Comparison of ENCODE assay signal across 8 cellular contexts in genomic region chr11:119205080-119205479, GRCh38. TPM values are rescaled to one million over a fixed set of nuclear protein-coding genes. Genes with fewer than 3 reads are reported as not detected.
DNase-seq lines count a peak whose midpoint lies in the region; ATAC-seq, FAIRE-seq and TF ChIP-seq lines count a peak whose summit lies in the region.

No MANE protein-coding gene starts in this region.

- WGBS in K562 (ENCODE audit: insufficient coverage, low coverage, missing lambda C conversion rate), result 38% methylated on average over 10 of the region's 10 CpGs

- in situ Hi-C loops in K562 (cut with MboI), result no loop called here

- DNase-seq in CD14-positive monocyte (ENCODE audit: low spot score) (no peak), K562 (ENCODE audit: extremely low read depth in 1 of 4, low spot score in 3 of 4) (peak in 3 of 4 experiments; percentile 18 to 28 (median 22)), natural killer cell (no peak), posterior vena cava (ENCODE audit: low spot score) (no peak), dedifferentiated amniotic fluid mesenchymal stem cell (ENCODE audit: extremely low spot score) (no peak)

- intact Hi-C loops in CD14-positive monocyte (cut with micrococcal nuclease) (no loop called here), K562 (cut with micrococcal nuclease) (no loop called here), natural killer cell (cut with micrococcal nuclease) (loop anchor here (5.0 kb wide), 3 partner anchors 77 to 188 kb away; partner anchors contain the start of genes RPS25 and TRAPPC4), posterior vena cava (cut with DNase I) (loop anchor here in 1 of 2 donors (5.0 kb wide), 1 partner anchor 117 kb away; no protein-coding TSS in a partner anchor)

- H3K79me2 ChIP-seq in KMS-11 (ENCODE audit: insufficient read depth, low read depth), result peaks cover 25% of the 10 kb centered on the region; the same call in 1 of the 2 replicates
- peaks cover 37% of the 10 kb centered on the region for H3K79me2 ChIP-seq in K562 (ENCODE audit: control insufficient read depth, insufficient read depth, low read length)

- H3K27me3 ChIP-seq in KMS-11 (ENCODE audit: insufficient read depth, low read depth) (no peaks in the 10 kb centered on the region), K562 (ENCODE audit: control insufficient read depth in 2 of 2, insufficient read depth in 2 of 2, low read length in 2 of 2) (no peaks in the 10 kb centered on the region)

- no peaks in the 10 kb centered on the region for H3K27me3 Mint-ChIP-seq in CD14-positive monocyte (ENCODE audit: low read depth in 3 of 3)
- H3K27me3 Mint-ChIP-seq in natural killer cell (ENCODE audit: low read depth in 2 of 2), result no peaks in the 10 kb centered on the region

- TF ChIP-seq POLR2A in K562 (conservative IDR thresholded peaks at IDR 0.05), result no peak

- H3K4me1 Mint-ChIP-seq in CD14-positive monocyte (peaks cover 43% of the 10 kb centered on the region), natural killer cell (peaks cover 13 to 21% of the 10 kb centered on the region in 2 donors)

- no peak overlapping the region for H3K4me3 ChIP-seq in KMS-11 (IDR thresholded peaks at IDR 0.05; ENCODE audit: insufficient read depth, low read depth, low read length)
- peak overlapping the region; percentile 96; the same call in 1 of the 2 replicates for H3K4me3 ChIP-seq in K562

- H4K20me1 ChIP-seq in KMS-11 (ENCODE audit: insufficient read depth) (no peaks in the 10 kb centered on the region), K562 (replicated peaks; ENCODE audit: control insufficient read depth, insufficient read depth, low read length) (0 out of 2 replicates have a peak, but pooled peaks cover 7% of the 10 kb centered on the region)

- no TSS peak for BruUV-seq in K562 (replicated peaks; lab: Mats Ljungman, UMichigan)

- peaks cover 13% of the 10 kb centered on the region for H3K4me1 ChIP-seq in KMS-11 (ENCODE audit: low read depth, poor library complexity, severe bottlenecking)
- peaks cover 13% of the 10 kb centered on the region in 2 experiments; a peak in 4 of 5 replicates for H3K4me1 ChIP-seq in K562 (replicated peaks in 1 of 2; ENCODE audit: control insufficient read depth in 2 of 2, insufficient read depth in 2 of 2, low read length in 2 of 2)

- H3K9me3 Mint-ChIP-seq in CD14-positive monocyte, result no peaks in the 10 kb centered on the region
- H3K9me3 Mint-ChIP-seq in natural killer cell, result no peaks in the 10 kb centered on the region

- CTCF ChIA-PET in K562 (lab: Yijun Ruan, JAX; ENCODE audit: low intra/inter-chr PET ratio), result interaction anchor here (0.7 kb wide), 1 partner anchor 128 kb away, joined by 3 read pairs; no protein-coding TSS in a partner anchor

- peaks cover 0 to 3% of the 10 kb centered on the region in 2 donors for H3K36me3 Mint-ChIP-seq in CD14-positive monocyte
- no peaks in the 10 kb centered on the region for H3K36me3 Mint-ChIP-seq in natural killer cell

- H3K4me3 Mint-ChIP-seq in CD14-positive monocyte (peak overlapping the region; percentile 80 to 93), natural killer cell (peak overlapping the region; percentile 95)

- H2AFZ ChIP-seq in KMS-11 (ENCODE audit: low read depth) (peak overlapping the region; percentile 94), K562 (ENCODE audit: low read depth, low read length) (peak overlapping the region; percentile 82)

- H3K36me3 ChIP-seq in KMS-11 (ENCODE audit: insufficient read depth), result no peaks in the 10 kb centered on the region
- no peaks in the 10 kb centered on the region for H3K36me3 ChIP-seq in K562 (ENCODE audit: control insufficient read depth, insufficient read depth, low read length)

- TF ChIP-seq EP300 in K562 (IDR thresholded peaks at IDR 0.05; ENCODE audit: low read length), result no peak

- no peak for FAIRE-seq in K562 (lab: Jason Lieb, UNC)

- H3K4me2 ChIP-seq in KMS-11, result peak overlapping the region; percentile 57
- peak overlapping the region; percentile 71 for H3K4me2 ChIP-seq in K562 (ENCODE audit: insufficient read depth, low read length)

- H3K9me1 ChIP-seq in K562 (ENCODE audit: control insufficient read depth, insufficient read depth, low read length), result no peaks in the 10 kb centered on the region

- POLR2A ChIA-PET in K562 (lab: Yijun Ruan, JAX), result interaction anchor here (0.7 kb wide), 1 partner anchor 24 kb away, joined by 3 read pairs; no protein-coding TSS in a partner anchor

- no peak overlapping the region for H3K27ac ChIP-seq in KMS-11
- H3K27ac ChIP-seq in K562 (ENCODE audit: extremely low read depth, low read depth, low read length), result peak overlapping the region; percentile 88; the same call in 2 of the 3 replicates

- H3K9ac ChIP-seq in KMS-11 (no peak overlapping the region), K562 (ENCODE audit: insufficient read depth in 1 of 2, low read depth in 2 of 2, low read length in 2 of 2) (peak overlapping the region; percentile 74 to 80)

- no peak for TF ChIP-seq RAD21 in K562 (CRISPR knock-in tag; conservative IDR thresholded peaks at IDR 0.05 in 1 of 2, IDR thresholded peaks at IDR 0.05 in 1 of 2)

- H3K27ac Mint-ChIP-seq in CD14-positive monocyte (peak overlapping the region; percentile 93 to 98 (median 96)), natural killer cell (peak overlapping the region; percentile 41 to 81)

- TF ChIP-seq CTCF in CD14-positive monocyte (IDR thresholded peaks at IDR 0.05) (no peak), KMS-11 (conservative IDR thresholded peaks at IDR 0.05; ENCODE audit: low read depth, low read length) (no peak), K562 (IDR thresholded peaks at IDR 0.05 in 2 of 3, conservative IDR thresholded peaks at IDR 0.05 in 1 of 3; ENCODE audit: insufficient read depth in 2 of 3, low read depth in 1 of 3, low read length in 3 of 3) (no peak), natural killer cell (IDR thresholded peaks at IDR 0.05) (no peak)

- ATAC-seq in K562, result no peak
- no peak for ATAC-seq in natural killer cell
- ATAC-seq in HG02981 (IDR thresholded peaks at IDR 0.05; ENCODE audit: unreplicated experiment), result no peak
- no peak for ATAC-seq in HG03095 (IDR thresholded peaks at IDR 0.05; ENCODE audit: unreplicated experiment)

- no peaks in the 10 kb centered on the region for H3K9me3 ChIP-seq in K562 (replicated peaks; ENCODE audit: control insufficient read depth, insufficient read depth, low read depth, low read length)

RNA-seq across cellular contexts. Expression of gene CBL, which starts 1.1 kb away (rescaled TPM):
- polyA plus RNA-seq in CD14-positive monocyte, result 10 to 100 TPM in 1 of 2 donors, 1 to 10 TPM in 1; 7.6 to 24.0 TPM
- total RNA-seq in K562 (2011; cell fraction: chromatin; rRNA removed; ENCODE audit: low replicate concordance), result 15.7 and 23.8 TPM in 2 replicates
- total RNA-seq in K562 (2011; cell fraction: nucleolus; rRNA removed), result 8.8 and 10.0 TPM in 2 replicates
- total RNA-seq in K562 (2011; cell fraction: nucleoplasm; rRNA removed), result 17.2 and 25.5 TPM in 2 replicates
- total RNA-seq in K562 (2014; rRNA removed), result 5.9 and 6.4 TPM in 2 replicates
- 9.9 and 12.1 TPM in 2 replicates for total RNA-seq in K562 (2014; rRNA removed; fragmentation: Illumina TruSeq; extraction: Trizol)
- total RNA-seq in K562 (2015; rRNA removed; fragmentation: Illumina TruSeq; extraction: Trizol), result 7.6 and 8.2 TPM in 2 replicates
- 21.9 and 24.9 TPM in 2 replicates for total RNA-seq in K562 (2021)
- 14.4 and 15.6 TPM in 2 replicates for polyA plus RNA-seq in K562 (2011; rRNA removed)
- 9.2 and 15.0 TPM in 2 replicates for polyA plus RNA-seq in K562 (2011; cell fraction: cytosol; rRNA removed)
- 15.6 and 18.5 TPM in 2 replicates for polyA plus RNA-seq in K562 (2011; cell fraction: nucleus; rRNA removed)
- polyA plus RNA-seq in K562 (2012), result 9.6 and 11.7 TPM in 2 replicates
- polyA plus RNA-seq in K562 (2014; fragmentation: Illumina TruSeq; extraction: Trizol), result 17.6 and 18.8 TPM in 2 replicates
- 1 to 10 TPM; 3.2 to 6.2 TPM for polyA plus RNA-seq in K562 (2014; fragmentation: Nextera tagmentation; extraction: Ambion mirVana)
- 10.7 and 10.9 TPM in 2 replicates for polyA plus RNA-seq in K562 (2014; rRNA removed)
- polyA minus RNA-seq in K562 (2011; rRNA and poly(A)+ RNA removed), result 22.5 and 22.6 TPM in 2 replicates
- polyA minus RNA-seq in K562 (2011; cell fraction: cytosol; rRNA and poly(A)+ RNA removed), result 15.1 and 17.8 TPM in 2 replicates
- polyA minus RNA-seq in K562 (2011; cell fraction: nucleus; rRNA and poly(A)+ RNA removed), result 8.1 and 11.1 TPM in 2 replicates
- total RNA-seq in natural killer cell, result 10 to 100 TPM; 29.0 to 32.5 (median 30.1) TPM
- total RNA-seq in posterior vena cava, result 10 to 100 TPM; 23.3 to 32.8 TPM

RNA-seq across cellular contexts. Expression of gene NHERF4, which starts 19.8 kb away (rescaled TPM):
- under 1 TPM in 1 of 2 donors, not detected in 1; 0.09 TPM for polyA plus RNA-seq in CD14-positive monocyte
- total RNA-seq in K562 (2011; cell fraction: chromatin; rRNA removed; ENCODE audit: low replicate concordance), result not detected in 2 replicates
- not detected in 2 replicates for total RNA-seq in K562 (2011; cell fraction: nucleolus; rRNA removed)
- total RNA-seq in K562 (2011; cell fraction: nucleoplasm; rRNA removed), result not detected in 2 replicates
- not detected in 2 replicates for total RNA-seq in K562 (2014; rRNA removed)
- total RNA-seq in K562 (2014; rRNA removed; fragmentation: Illumina TruSeq; extraction: Trizol), result not detected in 2 replicates
- total RNA-seq in K562 (2015; rRNA removed; fragmentation: Illumina TruSeq; extraction: Trizol), result not detected in 2 replicates
- not detected in 2 replicates for total RNA-seq in K562 (2021)
- polyA plus RNA-seq in K562 (2011; rRNA removed), result not detected in 2 replicates
- polyA plus RNA-seq in K562 (2011; cell fraction: cytosol; rRNA removed), result not detected in 2 replicates
- polyA plus RNA-seq in K562 (2011; cell fraction: nucleus; rRNA removed), result not detected in 2 replicates
- not detected in 2 replicates for polyA plus RNA-seq in K562 (2012)
- polyA plus RNA-seq in K562 (2014; fragmentation: Illumina TruSeq; extraction: Trizol), result not detected in 2 replicates
- polyA plus RNA-seq in K562 (2014; fragmentation: Nextera tagmentation; extraction: Ambion mirVana), result not detected
- not detected in 2 replicates for polyA plus RNA-seq in K562 (2014; rRNA removed)
- polyA minus RNA-seq in K562 (2011; rRNA and poly(A)+ RNA removed), result not detected in 2 replicates
- polyA minus RNA-seq in K562 (2011; cell fraction: cytosol; rRNA and poly(A)+ RNA removed), result not detected in 2 replicates
- polyA minus RNA-seq in K562 (2011; cell fraction: nucleus; rRNA and poly(A)+ RNA removed), result not detected in 2 replicates
- total RNA-seq in natural killer cell, result under 1 TPM; 0.33 to 0.48 (median 0.40) TPM
- total RNA-seq in posterior vena cava, result under 1 TPM in 1 of 2 donors, not detected in 1; 0.14 TPM

RNA-seq across cellular contexts. Expression of gene NLRX1, which starts 36.6 kb away (rescaled TPM):
- polyA plus RNA-seq in CD14-positive monocyte, result 10 to 100 TPM; 14.2 to 15.5 TPM
- total RNA-seq in K562 (2011; cell fraction: chromatin; rRNA removed; ENCODE audit: low replicate concordance), result 0.86 and 3.6 TPM in 2 replicates
- 1.8 and 3.5 TPM in 2 replicates for total RNA-seq in K562 (2011; cell fraction: nucleolus; rRNA removed)
- total RNA-seq in K562 (2011; cell fraction: nucleoplasm; rRNA removed), result 1.1 and 1.3 TPM in 2 replicates
- 1.3 and 1.4 TPM in 2 replicates for total RNA-seq in K562 (2014; rRNA removed)
- 0.19 and 0.22 TPM in 2 replicates for total RNA-seq in K562 (2014; rRNA removed; fragmentation: Illumina TruSeq; extraction: Trizol)
- 0.34 and 0.69 TPM in 2 replicates for total RNA-seq in K562 (2015; rRNA removed; fragmentation: Illumina TruSeq; extraction: Trizol)
- 2.1 and 2.3 TPM in 2 replicates for total RNA-seq in K562 (2021)
- polyA plus RNA-seq in K562 (2011; rRNA removed), result 0.55 and 1.4 TPM in 2 replicates
- polyA plus RNA-seq in K562 (2011; cell fraction: cytosol; rRNA removed), result 0.81 and 4.1 TPM in 2 replicates
- 0.76 and 5.1 TPM in 2 replicates for polyA plus RNA-seq in K562 (2011; cell fraction: nucleus; rRNA removed)
- polyA plus RNA-seq in K562 (2012), result 1.0 and 2.3 TPM in 2 replicates
- polyA plus RNA-seq in K562 (2014; fragmentation: Illumina TruSeq; extraction: Trizol), result 0.49 and 1.1 TPM in 2 replicates
- polyA plus RNA-seq in K562 (2014; fragmentation: Nextera tagmentation; extraction: Ambion mirVana), result under 1 TPM; 0.04 to 0.06 TPM
- polyA plus RNA-seq in K562 (2014; rRNA removed), result 1.1 and 2.1 TPM in 2 replicates
- 0.27 and 1.2 TPM in 2 replicates for polyA minus RNA-seq in K562 (2011; rRNA and poly(A)+ RNA removed)
- 1.4 and 3.4 TPM in 2 replicates for polyA minus RNA-seq in K562 (2011; cell fraction: cytosol; rRNA and poly(A)+ RNA removed)
- 0.67 and 2.3 TPM in 2 replicates for polyA minus RNA-seq in K562 (2011; cell fraction: nucleus; rRNA and poly(A)+ RNA removed)
- 10 to 100 TPM; 12.4 to 16.4 (median 13.8) TPM for total RNA-seq in natural killer cell
- 10 to 100 TPM; 14.9 to 23.9 TPM for total RNA-seq in posterior vena cava

RNA-seq across cellular contexts. Expression of gene ABCG4, which starts 56.2 kb away (rescaled TPM):
- polyA plus RNA-seq in CD14-positive monocyte, result not detected
- total RNA-seq in K562 (2011; cell fraction: chromatin; rRNA removed; ENCODE audit: low replicate concordance), result 0.37 and 1.3 TPM in 2 replicates
- 0.13 and 0.50 TPM in 2 replicates for total RNA-seq in K562 (2011; cell fraction: nucleolus; rRNA removed)
- 0.66 and 0.99 TPM in 2 replicates for total RNA-seq in K562 (2011; cell fraction: nucleoplasm; rRNA removed)
- total RNA-seq in K562 (2014; rRNA removed), result 0.09 TPM in 1 of 2 replicates, not detected in the other
- total RNA-seq in K562 (2014; rRNA removed; fragmentation: Illumina TruSeq; extraction: Trizol), result not detected in 2 replicates
- not detected in 2 replicates for total RNA-seq in K562 (2015; rRNA removed; fragmentation: Illumina TruSeq; extraction: Trizol)
- 0.11 and 0.13 TPM in 2 replicates for total RNA-seq in K562 (2021)
- polyA plus RNA-seq in K562 (2011; rRNA removed), result 0.04 and 0.08 TPM in 2 replicates
- 0.04 and 0.12 TPM in 2 replicates for polyA plus RNA-seq in K562 (2011; cell fraction: cytosol; rRNA removed)
- 0.59 and 0.63 TPM in 2 replicates for polyA plus RNA-seq in K562 (2011; cell fraction: nucleus; rRNA removed)
- 0.13 TPM in 1 of 2 replicates, not detected in the other for polyA plus RNA-seq in K562 (2012)
- 0.07 and 0.11 TPM in 2 replicates for polyA plus RNA-seq in K562 (2014; fragmentation: Illumina TruSeq; extraction: Trizol)
- polyA plus RNA-seq in K562 (2014; fragmentation: Nextera tagmentation; extraction: Ambion mirVana), result not detected
- polyA plus RNA-seq in K562 (2014; rRNA removed), result 0.03 and 0.05 TPM in 2 replicates
- polyA minus RNA-seq in K562 (2011; rRNA and poly(A)+ RNA removed), result 0.11 and 0.21 TPM in 2 replicates
- polyA minus RNA-seq in K562 (2011; cell fraction: cytosol; rRNA and poly(A)+ RNA removed), result not detected in 2 replicates
- 0.33 and 0.54 TPM in 2 replicates for polyA minus RNA-seq in K562 (2011; cell fraction: nucleus; rRNA and poly(A)+ RNA removed)
- under 1 TPM in 1 of 3 donors, not detected in 2; 0.09 TPM for total RNA-seq in natural killer cell
- total RNA-seq in posterior vena cava, result under 1 TPM; 0.23 to 0.43 TPM

Comparison
In these comparisons a context has a peak if more than half of its experiments do, and no peak if none do; other contexts are left out.
1. DNase-seq: peak in K562 (3 of 4); none in CD14-positive monocyte (single experiment), natural killer cell (single experiment), posterior vena cava (single experiment) and dedifferentiated amniotic fluid mesenchymal stem cell (single experiment).